In the genomic region with DNA sequence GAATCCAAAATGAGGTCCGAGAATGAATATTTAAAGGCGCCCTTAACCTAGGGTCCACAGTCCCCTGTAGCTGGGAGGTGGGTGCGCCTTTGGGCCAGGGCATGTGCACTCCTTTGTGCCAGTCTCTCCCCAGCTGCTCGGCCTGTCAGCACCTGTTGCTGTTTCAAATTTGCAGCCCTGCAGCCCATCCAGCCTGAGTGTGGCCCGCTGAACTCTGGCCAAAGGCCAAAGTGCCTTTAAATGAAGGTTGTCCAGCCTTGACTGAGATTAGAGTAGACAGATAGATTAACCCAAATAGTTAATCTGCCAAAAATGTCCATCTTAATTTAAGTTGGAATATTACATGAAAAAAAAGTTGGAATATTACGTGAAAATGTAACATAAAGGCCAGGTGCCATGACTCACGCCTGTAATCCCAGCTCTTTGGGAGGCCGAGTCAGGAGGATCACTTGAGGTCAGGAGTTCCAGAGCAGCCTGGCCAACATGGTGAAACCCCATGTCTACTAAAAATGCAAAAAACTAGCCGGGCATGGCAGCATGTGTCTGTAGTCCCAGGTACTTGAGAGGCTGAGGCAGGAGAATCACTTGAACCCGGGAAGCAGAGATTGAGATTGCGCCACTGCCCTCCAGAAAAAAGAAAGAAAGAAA, we compare ENCODE assay signal across 1 cellular context.
TF ChIP-seq lines count a peak whose summit lies in the region.

No MANE protein-coding gene starts in this region.

TF ChIP-seq in HepG2, 621 proteins besides CTCF, POLR2A, EP300 and RAD21 (continued from another document):
- TF ChIP-seq SMAD1 (CRISPR knock-in tag; IDR thresholded peaks at IDR 0.05; ENCODE audit: borderline replicate concordance, low read depth) (no peak), FOXC1 (CRISPR knock-in tag; IDR thresholded peaks at IDR 0.05; ENCODE audit: borderline replicate concordance) (no peak), SRY (CRISPR knock-in tag; IDR thresholded peaks at IDR 0.05) (no peak), TIGD3 (CRISPR knock-in tag; IDR thresholded peaks at IDR 0.05; ENCODE audit: borderline replicate concordance) (0 out of 2 replicates have a peak, but pooled peaks have one; percentile 26), HNRNPH1 (optimal IDR thresholded peaks at IDR 0.05; ENCODE audit: low read depth, low read length) (no peak), ATM (IDR thresholded peaks at IDR 0.05; ENCODE audit: borderline replicate concordance) (no peak), NFIC (IDR thresholded peaks at IDR 0.05; ENCODE audit: low read length) (no peak), JUND (CRISPR knock-in tag; IDR thresholded peaks at IDR 0.05) (no peak), ZMYM3 (CRISPR knock-in tag; IDR thresholded peaks at IDR 0.05) (peak; percentile 71), ZNF891 (CRISPR knock-in tag; IDR thresholded peaks at IDR 0.05) (0 out of 2 replicates have a peak, but pooled peaks have one; percentile 9)
- TF ChIP-seq, protein P1, sequence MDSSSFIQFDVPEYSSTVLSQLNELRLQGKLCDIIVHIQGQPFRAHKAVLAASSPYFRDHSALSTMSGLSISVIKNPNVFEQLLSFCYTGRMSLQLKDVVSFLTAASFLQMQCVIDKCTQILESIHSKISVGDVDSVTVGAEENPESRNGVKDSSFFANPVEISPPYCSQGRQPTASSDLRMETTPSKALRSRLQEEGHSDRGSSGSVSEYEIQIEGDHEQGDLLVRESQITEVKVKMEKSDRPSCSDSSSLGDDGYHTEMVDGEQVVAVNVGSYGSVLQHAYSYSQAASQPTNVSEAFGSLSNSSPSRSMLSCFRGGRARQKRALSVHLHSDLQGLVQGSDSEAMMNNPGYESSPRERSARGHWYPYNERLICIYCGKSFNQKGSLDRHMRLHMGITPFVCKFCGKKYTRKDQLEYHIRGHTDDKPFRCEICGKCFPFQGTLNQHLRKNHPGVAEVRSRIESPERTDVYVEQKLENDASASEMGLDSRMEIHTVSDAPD (CRISPR knock-in tag; IDR thresholded peaks at IDR 0.05), result no peak
- TF ChIP-seq, protein P2, sequence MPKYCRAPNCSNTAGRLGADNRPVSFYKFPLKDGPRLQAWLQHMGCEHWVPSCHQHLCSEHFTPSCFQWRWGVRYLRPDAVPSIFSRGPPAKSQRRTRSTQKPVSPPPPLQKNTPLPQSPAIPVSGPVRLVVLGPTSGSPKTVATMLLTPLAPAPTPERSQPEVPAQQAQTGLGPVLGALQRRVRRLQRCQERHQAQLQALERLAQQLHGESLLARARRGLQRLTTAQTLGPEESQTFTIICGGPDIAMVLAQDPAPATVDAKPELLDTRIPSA (CRISPR knock-in tag; IDR thresholded peaks at IDR 0.05; ENCODE audit: borderline replicate concordance), result no peak
- TF ChIP-seq, protein P3, sequence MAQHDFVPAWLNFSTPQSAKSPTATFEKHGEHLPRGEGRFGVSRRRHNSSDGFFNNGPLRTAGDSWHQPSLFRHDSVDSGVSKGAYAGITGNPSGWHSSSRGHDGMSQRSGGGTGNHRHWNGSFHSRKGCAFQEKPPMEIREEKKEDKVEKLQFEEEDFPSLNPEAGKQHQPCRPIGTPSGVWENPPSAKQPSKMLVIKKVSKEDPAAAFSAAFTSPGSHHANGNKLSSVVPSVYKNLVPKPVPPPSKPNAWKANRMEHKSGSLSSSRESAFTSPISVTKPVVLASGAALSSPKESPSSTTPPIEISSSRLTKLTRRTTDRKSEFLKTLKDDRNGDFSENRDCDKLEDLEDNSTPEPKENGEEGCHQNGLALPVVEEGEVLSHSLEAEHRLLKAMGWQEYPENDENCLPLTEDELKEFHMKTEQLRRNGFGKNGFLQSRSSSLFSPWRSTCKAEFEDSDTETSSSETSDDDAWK (CRISPR knock-in tag; IDR thresholded peaks at IDR 0.05), result no peak
